Comparison of ENCODE assay signal across 15 cellular contexts in genomic region chr15:65089206-65089824, GRCh38. TPM values are rescaled to one million over a fixed set of nuclear protein-coding genes. Genes with fewer than 3 reads are reported as not detected.
DNase-seq lines count a peak whose midpoint lies in the region; ATAC-seq and TF ChIP-seq lines count a peak whose summit lies in the region.
"Had no signal": no experiment of that assay in that cellular context is flagged by ENCODE, and none has a peak within 500 bp of the region (broad histone marks: within the 10 kb centered on the region; RNA-seq: fewer than 3 reads in every experiment).

No MANE protein-coding gene starts in this region.

- peak overlapping the region; percentile 90 for H3K27ac Mint-ChIP-seq in Caco-2 (ENCODE audit: unreplicated experiment)
- H3K27ac Mint-ChIP-seq: activated naive CD4-positive, alpha-beta T cell treated with anti-CD3 and anti-CD28 coated beads, Interleukin-2, amount 50 U/mL, for 24 hours had no signal

- peak overlapping the region; percentile 67 for H3K4me3 Mint-ChIP-seq in Caco-2 (ENCODE audit: unreplicated experiment)
- H3K4me3 Mint-ChIP-seq: activated naive CD4-positive, alpha-beta T cell treated with anti-CD3 and anti-CD28 coated beads, Interleukin-2, amount 50 U/mL, for 24 hours; naive thymus-derived CD4-positive, alpha-beta T cell had no signal

- H3K27ac ChIP-seq in esophagus (ENCODE audit: low read depth in 2 of 2, low read length in 1 of 2) (peak overlapping the region; percentile 62 to 90), left lung (no peak overlapping the region), gastrocnemius medialis (peak overlapping the region; percentile 59 to 81 (median 70))

- H3K27me3 ChIP-seq in Caco-2 (replicated peaks; ENCODE audit: control insufficient read depth, insufficient read depth, low read length), result no peaks in the 10 kb centered on the region
- H3K27me3 ChIP-seq in esophagus (ENCODE audit: control insufficient read depth in 1 of 2, insufficient read depth in 2 of 2, low read length in 2 of 2), result no peaks in the 10 kb centered on the region
- H3K27me3 ChIP-seq in left lung, result no peaks in the 10 kb centered on the region
- H3K27me3 ChIP-seq in gastrocnemius medialis, result no peaks in the 10 kb centered on the region

- peak; percentile 88 to 94 for DNase-seq in Caco-2
- no peak for DNase-seq in left lung
- DNase-seq in gastrocnemius medialis, result peak in 1 of 2 donors; percentile 25
- DNase-seq in AG20443 (ENCODE audit: low spot score), result no peak
- DNase-seq in NCI-H1092 treated with DMSO at 0.1 percent for 48 hours (lab: John Stamatoyannopoulos, UW), result no peak
- DNase-seq: activated CD4-positive, CD25-positive, alpha-beta regulatory T cell; cortex of kidney; DMS 273 treated with DMSO at 0.1 percent for 48 hours; naive thymus-derived CD4-positive, alpha-beta T cell; NCI-H2227 treated with DMSO at 0.1 percent for 48 hours had no signal

- H3K9me3 ChIP-seq in Caco-2, result no peaks in the 10 kb centered on the region
- no peaks in the 10 kb centered on the region for H3K9me3 ChIP-seq in esophagus (ENCODE audit: control insufficient read depth in 2 of 2, insufficient read depth in 1 of 2, low read depth in 1 of 2, low read length in 1 of 2)
- H3K9me3 ChIP-seq in left lung, result no peaks in the 10 kb centered on the region
- H3K9me3 ChIP-seq in gastrocnemius medialis, result no peaks in the 10 kb centered on the region

- TF ChIP-seq POLR2A in gastrocnemius medialis (IDR thresholded peaks at IDR 0.05), result no peak

- in situ Hi-C loops in gastrocnemius medialis (cut with MboI; ENCODE audit: low sequenced_read_pairs in 4 of 4), result loop anchor here in 2 of 4 donors (5.0 to 10.0 kb wide), 2 partner anchors 37 to 55 kb away; no protein-coding TSS in a partner anchor

- H3K4me1 Mint-ChIP-seq in Caco-2 (ENCODE audit: low read depth, unreplicated experiment), result peaks cover 51% of the 10 kb centered on the region
- H3K4me1 Mint-ChIP-seq: activated naive CD4-positive, alpha-beta T cell treated with anti-CD3 and anti-CD28 coated beads, Interleukin-2, amount 50 U/mL, for 24 hours had no signal

- BruUV-seq in Caco-2 (replicated peaks; lab: Mats Ljungman, UMichigan), result TSS peak; percentile 72

- TF ChIP-seq CTCF in Caco-2 (IDR thresholded peaks at IDR 0.05; ENCODE audit: insufficient read depth in 1 of 2, low read depth in 1 of 2, low read length in 1 of 2, severe bottlenecking in 1 of 2, unreplicated experiment in 1 of 2) (no peak), left lung (IDR thresholded peaks at IDR 0.05) (no peak), gastrocnemius medialis (IDR thresholded peaks at IDR 0.05 in 4 of 5, conservative IDR thresholded peaks at IDR 0.05 in 1 of 5) (no peak)

- no peaks in the 10 kb centered on the region for H3K27me3 Mint-ChIP-seq in Caco-2 (ENCODE audit: insufficient read depth, unreplicated experiment)
- H3K27me3 Mint-ChIP-seq: activated naive CD4-positive, alpha-beta T cell treated with anti-CD3 and anti-CD28 coated beads, Interleukin-2, amount 50 U/mL, for 24 hours had no signal

- H3K36me3 ChIP-seq in Caco-2 (ENCODE audit: control insufficient read depth, insufficient read depth, low read length) (no peaks in the 10 kb centered on the region), esophagus (ENCODE audit: control insufficient read depth in 2 of 2, insufficient read depth in 2 of 2, low read length in 1 of 2) (no peaks in the 10 kb centered on the region), left lung (no peaks in the 10 kb centered on the region), gastrocnemius medialis (no peaks in the 10 kb centered on the region)

- ATAC-seq in left lung, result peak; percentile 16
- no peak for ATAC-seq in gastrocnemius medialis
- ATAC-seq in HG02870 (IDR thresholded peaks at IDR 0.05; ENCODE audit: unreplicated experiment), result no peak
- no peak for ATAC-seq in GM19351 (IDR thresholded peaks at IDR 0.05; ENCODE audit: unreplicated experiment)
- ATAC-seq: naive thymus-derived CD4-positive, alpha-beta T cell had no signal

- WGBS in esophagus, 2 donors, result 47 to 50% methylated on average over 5 of the region's 5 CpGs

- H3K4me1 ChIP-seq in Caco-2 (peaks cover 66% of the 10 kb centered on the region), esophagus (ENCODE audit: control insufficient read depth in 2 of 2, insufficient read depth in 2 of 2, low read length in 1 of 2) (peaks cover 0 to 30% of the 10 kb centered on the region in 2 donors), left lung (peaks cover 20 to 39% of the 10 kb centered on the region in 2 donors), gastrocnemius medialis (peaks cover 30 to 33% of the 10 kb centered on the region in 2 donors)

- H3K36me3 Mint-ChIP-seq in Caco-2 (ENCODE audit: insufficient read depth, unreplicated experiment), result peaks cover 18% of the 10 kb centered on the region
- H3K36me3 Mint-ChIP-seq: activated naive CD4-positive, alpha-beta T cell treated with anti-CD3 and anti-CD28 coated beads, Interleukin-2, amount 50 U/mL, for 24 hours; naive thymus-derived CD4-positive, alpha-beta T cell had no signal

- H3K4me3 ChIP-seq in Caco-2 (ENCODE audit: low read depth, low read length) (peak overlapping the region; percentile 13; the same call in 1 of the 2 replicates), esophagus (ENCODE audit: low read depth in 1 of 2, low read length in 2 of 2) (no peak overlapping the region), left lung (no peak overlapping the region), gastrocnemius medialis (no peak overlapping the region)
- H3K4me3 ChIP-seq: skin epidermis had no signal

- H3K9me3 Mint-ChIP-seq in Caco-2 (ENCODE audit: unreplicated experiment), result no peaks in the 10 kb centered on the region
- H3K9me3 Mint-ChIP-seq: activated naive CD4-positive, alpha-beta T cell treated with anti-CD3 and anti-CD28 coated beads, Interleukin-2, amount 50 U/mL, for 24 hours; naive thymus-derived CD4-positive, alpha-beta T cell had no signal

- POLR2A ChIA-PET in Caco-2 (lab: Charles Lee), result interaction anchor here (0.6 to 1.5 kb wide), 7 partner anchors 12 to 429 kb away, joined by 3 to 14 read pairs (median 7); partner anchors contain the start of genes PARP16, RNU5B-1 and SLC51B

- intact Hi-C loops in Caco-2 (cut with micrococcal nuclease; ENCODE audit: unreplicated experiment), result loop anchor here (1.0 to 2.0 kb wide), 4 partner anchors 35 to 56 kb away; partner anchors contain the start of genes PDCD7 and SLC51B
- intact Hi-C loops in left lung (cut with DNase I), result no loop called here
- intact Hi-C loops in gastrocnemius medialis (cut with DNase I; ENCODE audit: low total_unique reads), result no loop called here

- CTCF ChIA-PET in Caco-2 (lab: Charles Lee), result interaction anchor here (0.5 to 4.3 kb wide), 12 partner anchors 10 to 97 kb away, joined by 3 to 65 read pairs (median 4); partner anchors contain the start of gene SLC51B

RNA-seq across cellular contexts. Expression of gene KBTBD13, which starts 12.8 kb away (rescaled TPM):
- not detected in 2 replicates for total RNA-seq in Caco-2 (2022)
- polyA plus RNA-seq in esophagus, result not detected
- under 1 TPM in 1 of 2 donors, not detected in 1; 0.18 TPM for total RNA-seq in left lung
- total RNA-seq in gastrocnemius medialis, result 1 to 10 TPM in 2 of 4 donors, under 1 TPM in 2; 0.46 to 1.4 (median 1.1) TPM
- total RNA-seq: naive thymus-derived CD4-positive, alpha-beta T cell had no signal
- polyA plus RNA-seq: naive thymus-derived CD4-positive, alpha-beta T cell had no signal

RNA-seq across cellular contexts. Expression of gene RASL12, which starts 21.5 kb away (rescaled TPM):
- total RNA-seq in Caco-2 (2022), result 6.0 and 6.4 TPM in 2 replicates
- 10 to 100 TPM in 1 of 2 donors, 1 to 10 TPM in 1; 2.6 to 10.9 TPM for polyA plus RNA-seq in esophagus
- 10 to 100 TPM; 23.8 to 24.3 TPM for total RNA-seq in left lung
- 1 to 10 TPM; 2.8 to 8.2 (median 5.4) TPM for total RNA-seq in gastrocnemius medialis
- total RNA-seq: naive thymus-derived CD4-positive, alpha-beta T cell had no signal
- polyA plus RNA-seq: naive thymus-derived CD4-positive, alpha-beta T cell had no signal

RNA-seq across cellular contexts. Expression of gene UBAP1L, which starts 25.7 kb away (rescaled TPM):
- total RNA-seq in Caco-2 (2022), result 2.2 and 2.7 TPM in 2 replicates
- 1 to 10 TPM in 1 of 2 donors, under 1 TPM in 1; 0.89 to 5.7 TPM for polyA plus RNA-seq in esophagus
- 1 to 10 TPM; 2.7 to 3.8 TPM for total RNA-seq in left lung
- total RNA-seq in gastrocnemius medialis, result 1 to 10 TPM in 2 of 4 donors, under 1 TPM in 2; 0.65 to 3.3 (median 1.4) TPM

RNA-seq across cellular contexts. Expression of gene SLC51B, which starts 44.1 kb away (rescaled TPM):
- total RNA-seq in Caco-2 (2022), result 15.4 and 17.1 TPM in 2 replicates
- under 1 TPM; 0.08 to 0.12 TPM for polyA plus RNA-seq in esophagus
- total RNA-seq in left lung, result 1 to 10 TPM in 1 of 2 donors, under 1 TPM in 1; 0.39 to 2.7 TPM
- not detected for total RNA-seq in gastrocnemius medialis
- total RNA-seq: naive thymus-derived CD4-positive, alpha-beta T cell had no signal
- polyA plus RNA-seq: naive thymus-derived CD4-positive, alpha-beta T cell had no signal

RNA-seq across cellular contexts. Expression of gene PDCD7, which starts 44.3 kb away (rescaled TPM):
- total RNA-seq in Caco-2 (2022) (26.2 and 32.6 TPM in 2 replicates), left lung (10 to 100 TPM; 15.8 to 18.8 TPM), gastrocnemius medialis (10 to 100 TPM; 10.4 to 15.7 (median 12.4) TPM)
- 10 to 100 TPM; 11.9 to 17.8 TPM for polyA plus RNA-seq in esophagus

Comparison
In these comparisons a context has a peak if more than half of its experiments do, and no peak if none do; other contexts are left out.
1. DNase-seq: peak in Caco-2 (2 of 2); none in left lung (0 of 2), AG20443 (single experiment) and NCI-H1092 treated with DMSO at 0.1 percent for 48 hours (single experiment).
2. H3K27ac ChIP-seq: peak in esophagus (2 of 2) and gastrocnemius medialis (4 of 4); none in left lung (0 of 2).